Comparison of ENCODE assay signal across 16 cellular contexts in the genomic region with DNA sequence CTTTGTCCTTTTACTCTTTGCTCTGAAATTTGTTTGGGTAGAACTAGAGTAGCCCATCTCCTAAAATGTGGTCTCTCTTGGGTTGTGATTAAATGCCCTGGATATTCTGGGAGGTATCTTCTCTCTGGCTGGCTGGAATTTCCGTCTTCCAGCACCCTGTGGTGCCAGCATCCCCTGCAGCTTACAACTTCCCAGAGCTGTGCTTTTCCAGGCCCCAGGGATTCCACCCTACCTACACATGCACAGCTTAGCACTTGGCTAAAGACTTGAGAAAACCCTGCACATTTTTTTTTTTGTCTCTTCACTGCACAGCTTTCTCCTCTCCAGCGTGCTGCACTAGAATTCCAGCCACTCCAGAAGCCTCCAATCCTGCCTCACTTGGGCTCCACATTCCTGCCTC.
DNase-seq lines count a peak whose midpoint lies in the region; TF ChIP-seq lines count a peak whose summit lies in the region.
"Had no signal": no experiment of that assay in that cellular context is flagged by ENCODE, and none has a peak within 500 bp of the region (broad histone marks: within the 10 kb centered on the region; RNA-seq: fewer than 3 reads in every experiment).

No MANE protein-coding gene starts in this region.

- H3K9me3 ChIP-seq in mammary epithelial cell (replicated peaks; ENCODE audit: insufficient read depth, low read length) (peaks cover 6% of the 10 kb centered on the region), breast epithelium (no peaks in the 10 kb centered on the region), mesenchymal stem cell (ENCODE audit: control insufficient read depth, low read length) (no peaks in the 10 kb centered on the region)

- no peak overlapping the region for H4K8ac ChIP-seq in mesenchymal stem cell (ENCODE audit: low read length)

- H2AK5ac ChIP-seq in mesenchymal stem cell (ENCODE audit: low read length, severe bottlenecking): no peak overlapping the region

- no peak overlapping the region for H3K23ac ChIP-seq in mesenchymal stem cell (ENCODE audit: low read length in 2 of 2)

- H3K27ac ChIP-seq in mammary epithelial cell (ENCODE audit: insufficient read depth, low read depth, low read length) (no peak overlapping the region), breast epithelium (no peak overlapping the region), mesenchymal stem cell (ENCODE audit: low read length, poor library complexity, severe bottlenecking) (peak overlapping the region; percentile 48)
- H3K27ac ChIP-seq: BLaER1 treated with 17β-estradiol and CSF1 and Interleukin-3, amounts not matched to agents 10 nM and 100 nM had no signal

- no TSS peak for BruUV-seq in mammary epithelial cell (replicated peaks; lab: Mats Ljungman, UMichigan)

- H3K4ac ChIP-seq in mesenchymal stem cell (ENCODE audit: low read depth in 1 of 2, low read length in 2 of 2): no peak overlapping the region

- H3K27me3 Mint-ChIP-seq in chondrocyte (ENCODE audit: low read depth) (no peaks in the 10 kb centered on the region), endothelial cell (ENCODE audit: unreplicated experiment) (peaks cover 2% of the 10 kb centered on the region)
- H3K27me3 Mint-ChIP-seq: CD4-positive, CD25-positive, alpha-beta regulatory T cell had no signal

- H2BK120ac ChIP-seq in mesenchymal stem cell (ENCODE audit: low read depth, low read length): no peak overlapping the region

- no peak overlapping the region for H4K91ac ChIP-seq in mesenchymal stem cell (ENCODE audit: low read length)

- H2BK15ac ChIP-seq in mesenchymal stem cell (ENCODE audit: low read depth, poor library complexity, severe bottlenecking): no peak overlapping the region

- intact Hi-C loops in mammary epithelial cell (cut with micrococcal nuclease): no loop called here
- intact Hi-C loops in breast epithelium (cut with DNase I; ENCODE audit: low total_unique reads): no loop called here

- no peak overlapping the region for H3K18ac ChIP-seq in mesenchymal stem cell (ENCODE audit: low read depth in 1 of 2, low read length in 2 of 2)

- H3K79me1 ChIP-seq in mesenchymal stem cell (replicated peaks; ENCODE audit: low read length, poor library complexity, severe bottlenecking): no peaks in the 10 kb centered on the region

- in situ Hi-C loops in mammary epithelial cell (cut with MboI; ENCODE audit: low sequenced_read_pairs in 2 of 2): no loop called here

- H3K27ac Mint-ChIP-seq in chondrocyte (ENCODE audit: unreplicated experiment): peak overlapping the region; percentile 75
- H3K27ac Mint-ChIP-seq in endothelial cell (ENCODE audit: unreplicated experiment): no peak overlapping the region
- H3K27ac Mint-ChIP-seq: CD4-positive, CD25-positive, alpha-beta regulatory T cell; HFFc6 had no signal

- dilution Hi-C loops in mammary epithelial cell (cut with HindIII; ENCODE audit: low sequenced_read_pairs): no loop called here

- H3K4me1 Mint-ChIP-seq in chondrocyte (ENCODE audit: low read depth): peaks cover 55% of the 10 kb centered on the region
- peaks cover 3% of the 10 kb centered on the region for H3K4me1 Mint-ChIP-seq in endothelial cell (ENCODE audit: unreplicated experiment)
- H3K4me1 Mint-ChIP-seq: CD4-positive, CD25-positive, alpha-beta regulatory T cell had no signal

- no peak overlapping the region for H2BK12ac ChIP-seq in mesenchymal stem cell (ENCODE audit: low read length in 2 of 2)

- H3K4me3 Mint-ChIP-seq in chondrocyte (ENCODE audit: unreplicated experiment) (no peak overlapping the region), endothelial cell (ENCODE audit: unreplicated experiment) (no peak overlapping the region)
- H3K4me3 Mint-ChIP-seq: CD4-positive, CD25-positive, alpha-beta regulatory T cell; HFFc6 had no signal

- peaks cover 2% of the 10 kb centered on the region for H3K36me3 Mint-ChIP-seq in chondrocyte (ENCODE audit: low read depth)
- peaks cover 13% of the 10 kb centered on the region for H3K36me3 Mint-ChIP-seq in endothelial cell (ENCODE audit: low read depth, unreplicated experiment)
- H3K36me3 Mint-ChIP-seq: CD4-positive, CD25-positive, alpha-beta regulatory T cell had no signal

- TF ChIP-seq POLR2A in breast epithelium (IDR thresholded peaks at IDR 0.05): no peak

- no peak overlapping the region for H2BK5ac ChIP-seq in mesenchymal stem cell (ENCODE audit: low read depth, low read length, poor library complexity, severe bottlenecking)

- H3K4me2 ChIP-seq in mammary epithelial cell (ENCODE audit: insufficient read depth, low read depth, low read length) (no peak overlapping the region), mesenchymal stem cell (ENCODE audit: low read length, poor library complexity, severe bottlenecking) (no peak overlapping the region)
- H3K4me2 ChIP-seq: BLaER1 treated with 17β-estradiol and CSF1 and Interleukin-3, amounts not matched to agents 10 nM and 100 nM had no signal

- no peak for DNase-seq in mammary epithelial cell
- DNase-seq in breast epithelium (ENCODE audit: low spot score in 2 of 2): no peak
- DNase-seq in chondrocyte (ENCODE audit: low spot score): no peak
- no peak for DNase-seq in mesenchymal stem cell
- DNase-seq in stimulated activated CD4-positive, alpha-beta T cell treated with anti-CD3 and anti-CD28 coated beads, Interleukin-4, amount 100 ng/mL, for 4 hours: no peak
- no peak for DNase-seq in endothelial cell (ENCODE audit: low spot score)
- no peak for DNase-seq in foreskin fibroblast
- no peak for DNase-seq in NCI-H1694 treated with DMSO at 0.1 percent for 48 hours (lab: John Stamatoyannopoulos, UW)
- DNase-seq: 8988T; Calu3; CD4-positive, CD25-positive, alpha-beta regulatory T cell; DMS 273 treated with DMSO at 0.1 percent for 48 hours; HCEC 1CT; HFFc6 had no signal

- WGBS in mammary epithelial cell (ENCODE audit: low coverage, missing lambda C conversion rate): 61% methylated on average over 2 of the region's 2 CpGs
- 96% methylated on average over 2 of the region's 2 CpGs for WGBS in mesenchymal stem cell

- no peaks in the 10 kb centered on the region for H3K79me2 ChIP-seq in mammary epithelial cell (ENCODE audit: insufficient read depth, low read length)

- peak overlapping the region; percentile 62 for H2AFZ ChIP-seq in mammary epithelial cell (ENCODE audit: low read depth, low read length)
- H2AFZ ChIP-seq in mesenchymal stem cell (ENCODE audit: low read depth, low read length): no peak overlapping the region

- TF ChIP-seq CTCF in mammary epithelial cell (conservative IDR thresholded peaks at IDR 0.05 in 1 of 2, IDR thresholded peaks at IDR 0.05 in 1 of 2; ENCODE audit: extremely low read depth in 1 of 2, insufficient read depth in 1 of 2, low read depth in 1 of 2, low read length in 2 of 2): no peak
- TF ChIP-seq CTCF in breast epithelium (IDR thresholded peaks at IDR 0.05): no peak
- peak; percentile 25 for TF ChIP-seq CTCF in chondrocyte (IDR thresholded peaks at IDR 0.05)
- TF ChIP-seq CTCF in endothelial cell (IDR thresholded peaks at IDR 0.05; ENCODE audit: unreplicated experiment): no peak
- TF ChIP-seq CTCF in foreskin fibroblast (IDR thresholded peaks at IDR 0.05; ENCODE audit: low read depth, low read length): no peak

- H3K9ac ChIP-seq in mammary epithelial cell (ENCODE audit: insufficient read depth, low read length) (no peak overlapping the region), mesenchymal stem cell (ENCODE audit: low read length) (no peak overlapping the region)
- H3K9ac ChIP-seq: BLaER1 treated with 17β-estradiol and CSF1 and Interleukin-3, amounts not matched to agents 10 nM and 100 nM had no signal

- CTCF ChIA-PET in mammary epithelial cell (lab: Charles Lee; ENCODE audit: low non-redundant PET): no interaction called here

- no peaks in the 10 kb centered on the region for H3K36me3 ChIP-seq in mammary epithelial cell (ENCODE audit: insufficient read depth, low read length)
- no peaks in the 10 kb centered on the region for H3K36me3 ChIP-seq in breast epithelium
- H3K36me3 ChIP-seq in mesenchymal stem cell (ENCODE audit: control insufficient read depth in 1 of 2, insufficient read depth in 2 of 2, low read depth in 1 of 2, low read length in 2 of 2): no peaks in the 10 kb centered on the region

- H3K9me3 Mint-ChIP-seq in chondrocyte (ENCODE audit: low read depth): peaks cover 6% of the 10 kb centered on the region
- H3K9me3 Mint-ChIP-seq in endothelial cell (ENCODE audit: unreplicated experiment): no peaks in the 10 kb centered on the region
- H3K9me3 Mint-ChIP-seq: HFFc6 had no signal

- H3K4me3 ChIP-seq in mammary epithelial cell (replicated peaks in 1 of 3; ENCODE audit: insufficient read depth in 1 of 3, low read depth in 2 of 3, low read length in 3 of 3) (no peak overlapping the region), breast epithelium (no peak overlapping the region), mesenchymal stem cell (ENCODE audit: insufficient read depth in 1 of 2, low read depth in 1 of 2, low read length in 2 of 2) (no peak overlapping the region), foreskin fibroblast (ENCODE audit: low read depth in 1 of 2, low read length in 2 of 2) (no peak overlapping the region)
- H3K4me3 ChIP-seq: BLaER1 treated with 17β-estradiol and CSF1 and Interleukin-3, amounts not matched to agents 10 nM and 100 nM; GM12878 had no signal

- no peaks in the 10 kb centered on the region for H4K20me1 ChIP-seq in mammary epithelial cell (ENCODE audit: insufficient read depth, low read length)
- H4K20me1 ChIP-seq: BLaER1 treated with 17β-estradiol and CSF1 and Interleukin-3, amounts not matched to agents 10 nM and 100 nM had no signal

- H3K27me3 ChIP-seq in mammary epithelial cell (ENCODE audit: insufficient read depth, low read length) (no peaks in the 10 kb centered on the region), breast epithelium (no peaks in the 10 kb centered on the region), mesenchymal stem cell (ENCODE audit: control insufficient read depth in 1 of 2, insufficient read depth in 1 of 2, low read length in 2 of 2) (no peaks in the 10 kb centered on the region)
- H3K27me3 ChIP-seq: BLaER1 treated with 17β-estradiol and CSF1 and Interleukin-3, amounts not matched to agents 10 nM and 100 nM had no signal

- H3K14ac ChIP-seq in mesenchymal stem cell (ENCODE audit: low read length in 2 of 2): no peak overlapping the region

- no peaks in the 10 kb centered on the region for H3K4me1 ChIP-seq in mammary epithelial cell (ENCODE audit: insufficient read depth, low read length)
- H3K4me1 ChIP-seq in breast epithelium: no peaks in the 10 kb centered on the region
- peaks cover 3% of the 10 kb centered on the region for H3K4me1 ChIP-seq in mesenchymal stem cell (ENCODE audit: control insufficient read depth, insufficient read depth, low read depth, low read length)
- H3K4me1 ChIP-seq: BLaER1 treated with 17β-estradiol and CSF1 and Interleukin-3, amounts not matched to agents 10 nM and 100 nM had no signal
